ENCODE assay signal across 4 cellular contexts in genomic region chr17:50241431-50241830, GRCh38.
TF ChIP-seq lines count a peak whose summit lies in the region.

No MANE protein-coding gene starts in this region.

TF ChIP-seq in A549, 52 proteins besides CTCF, POLR2A, EP300 and RAD21:
- TF ChIP-seq, protein P1, sequence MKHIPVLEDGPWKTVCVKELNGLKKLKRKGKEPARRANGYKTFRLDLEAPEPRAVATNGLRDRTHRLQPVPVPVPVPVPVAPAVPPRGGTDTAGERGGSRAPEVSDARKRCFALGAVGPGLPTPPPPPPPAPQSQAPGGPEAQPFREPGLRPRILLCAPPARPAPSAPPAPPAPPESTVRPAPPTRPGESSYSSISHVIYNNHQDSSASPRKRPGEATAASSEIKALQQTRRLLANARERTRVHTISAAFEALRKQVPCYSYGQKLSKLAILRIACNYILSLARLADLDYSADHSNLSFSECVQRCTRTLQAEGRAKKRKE (CRISPR knock-in tag; IDR thresholded peaks at IDR 0.05; ENCODE audit: low read depth), result no peak
- TF ChIP-seq JUNB (IDR thresholded peaks at IDR 0.05) (no peak), EHMT2 (IDR thresholded peaks at IDR 0.05; ENCODE audit: low read depth) (no peak), BHLHE40 (IDR thresholded peaks at IDR 0.05; ENCODE audit: low read depth, low read length) (no peak)

TF ChIP-seq in HCT116, 20 proteins besides CTCF, POLR2A, EP300 and RAD21:
- TF ChIP-seq ZFX (IDR thresholded peaks at IDR 0.05) (no peak), CBX3 (IDR thresholded peaks at IDR 0.05; ENCODE audit: low read depth) (peak; percentile 41; the same call in 1 of the 2 replicates)

TF ChIP-seq in HEK293T, 16 proteins besides CTCF, POLR2A, EP300 and RAD21:
- TF ChIP-seq L3MBTL2 (conservative IDR thresholded peaks at IDR 0.05) (peak; percentile 34; the same call in 1 of the 2 replicates), FOXA1 (IDR thresholded peaks at IDR 0.05) (no peak)

TF ChIP-seq in K562, 482 proteins besides CTCF, POLR2A, EP300 and RAD21:
- TF ChIP-seq HOXB6 (CRISPR knock-in tag; IDR thresholded peaks at IDR 0.05; ENCODE audit: borderline replicate concordance), result no peak
- TF ChIP-seq TRIM28 (IDR thresholded peaks at IDR 0.05), result peak; percentile 41; the same call in 1 of the 2 replicates
- TF ChIP-seq CBX3 (IDR thresholded peaks at IDR 0.05; ENCODE audit: borderline replicate concordance in 1 of 2, low read length in 2 of 2), result peak in 1 of 2 experiments; percentile 70; a peak in 1 of 3 replicates
